Comparison of ENCODE assay signal across 1 cellular context in the genomic region with DNA sequence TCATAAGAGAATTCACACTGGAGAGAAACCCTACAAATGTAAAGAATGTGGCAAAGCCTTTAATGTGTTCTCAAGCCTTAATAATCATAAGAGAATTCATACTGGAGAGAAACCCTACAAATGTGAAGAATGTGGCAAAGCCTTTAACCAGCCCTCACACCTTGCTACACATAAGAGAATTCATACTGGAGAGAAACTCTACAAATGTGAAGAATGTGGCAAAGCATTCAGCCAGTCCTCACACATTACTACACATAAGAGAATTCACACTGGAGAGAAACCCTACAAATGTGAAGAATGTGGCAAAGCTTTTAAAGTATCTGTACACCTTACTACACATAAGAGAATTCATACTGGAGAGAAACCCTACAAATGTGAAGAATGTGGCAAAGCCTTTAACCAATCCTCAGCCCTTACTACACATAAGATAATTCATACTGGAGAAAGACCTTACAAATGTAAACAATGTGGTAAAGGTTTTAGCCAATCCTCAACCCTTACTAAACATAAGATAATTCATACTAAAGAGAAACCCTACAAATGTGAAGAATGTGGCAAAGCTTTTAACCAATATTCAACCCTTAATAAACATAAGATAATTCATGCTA. TPM values are rescaled to one million over a fixed set of nuclear protein-coding genes. Genes with fewer than 3 reads are reported as not detected.
"Had no signal": no experiment of that assay in that cellular context is flagged by ENCODE, and none has a peak within 500 bp of the region (broad histone marks: within the 10 kb centered on the region; RNA-seq: fewer than 3 reads in every experiment).

No MANE protein-coding gene starts in this region.

RNA-seq across cellular contexts. Expression of a gene that starts 25.7 kb away (rescaled TPM):
- total RNA-seq: G401 had no signal
